In genomic region chr3:39284457-39284881, GRCh38 we compare ENCODE assay signal across 17 cellular contexts. TPM values are rescaled to one million over a fixed set of nuclear protein-coding genes. Genes with fewer than 3 reads are reported as not detected.
A peak's percentile ranks its signal among the peaks of the same experiment; 100 is the strongest.
DNase-seq lines count a peak whose midpoint lies in the region; ATAC-seq and TF ChIP-seq lines count a peak whose summit lies in the region.
"Had no signal": no experiment of that assay in that cellular context is flagged by ENCODE, and none has a peak within 500 bp of the region (broad histone marks: within the 10 kb centered on the region; RNA-seq: fewer than 3 reads in every experiment).

No MANE protein-coding gene starts in this region.

- peak overlapping the region; percentile 37; the same call in 1 of the 2 replicates for H2AFZ ChIP-seq in SK-N-SH (ENCODE audit: low read depth)
- H2AFZ ChIP-seq in OCI-LY1 (ENCODE audit: low read length) = no peak overlapping the region

- no peaks in the 10 kb centered on the region for H3K36me3 ChIP-seq in SK-N-SH (replicated peaks in 1 of 2; ENCODE audit: control insufficient read depth in 1 of 2, insufficient read depth in 2 of 2, low read length in 1 of 2)
- H3K36me3 ChIP-seq in OCI-LY1 (ENCODE audit: insufficient read depth, low read length) = no peaks in the 10 kb centered on the region
- no peaks in the 10 kb centered on the region for H3K36me3 ChIP-seq in neutrophil
- no peaks in the 10 kb centered on the region for H3K36me3 ChIP-seq in HAP-1 (replicated peaks)
- H3K36me3 ChIP-seq: esophagus muscularis mucosa, transverse colon had no signal

- no peak overlapping the region for H3K4me3 ChIP-seq in SK-N-SH (ENCODE audit: low read depth in 2 of 2, low read length in 1 of 2)
- no peak overlapping the region for H3K4me3 ChIP-seq in OCI-LY1 (ENCODE audit: low read depth, low read length, poor library complexity, severe bottlenecking)
- no peak overlapping the region for H3K4me3 ChIP-seq in astrocyte of the spinal cord (ENCODE audit: low read depth, low read length)
- no peak overlapping the region for H3K4me3 ChIP-seq in neutrophil (ENCODE audit: low read depth in 1 of 2, low read length in 1 of 2)
- no peak overlapping the region for H3K4me3 ChIP-seq in HAP-1
- H3K4me3 ChIP-seq: esophagus muscularis mucosa, lung, transverse colon had no signal

- H3K9me3 ChIP-seq in SK-N-SH (no peaks in the 10 kb centered on the region), OCI-LY1 (ENCODE audit: low read length) (no peaks in the 10 kb centered on the region), neutrophil (no peaks in the 10 kb centered on the region), HAP-1 (no peaks in the 10 kb centered on the region)
- H3K9me3 ChIP-seq: esophagus muscularis mucosa, transverse colon had no signal

- H3K79me2 ChIP-seq in SK-N-SH (ENCODE audit: insufficient read depth) = no peaks in the 10 kb centered on the region
- H3K79me2 ChIP-seq in OCI-LY1 (ENCODE audit: insufficient read depth, low read length) = no peaks in the 10 kb centered on the region

- TF ChIP-seq EP300 in SK-N-SH (IDR thresholded peaks at IDR 0.05; ENCODE audit: borderline replicate concordance in 1 of 2, low read depth in 1 of 2, low read length in 1 of 2) = no peak

- H3K4me2 ChIP-seq in SK-N-SH (no peak overlapping the region), OCI-LY1 (ENCODE audit: low read length) (peak overlapping the region; percentile 36; the same call in 1 of the 2 replicates)

- no peaks in the 10 kb centered on the region for H3K4me1 ChIP-seq in SK-N-SH (ENCODE audit: control insufficient read depth in 1 of 2, insufficient read depth in 2 of 2, low read depth in 1 of 2, low read length in 1 of 2)
- H3K4me1 ChIP-seq in OCI-LY1 (ENCODE audit: insufficient read depth, low read length, severe bottlenecking) = peaks cover 23% of the 10 kb centered on the region
- H3K4me1 ChIP-seq in neutrophil (ENCODE audit: control insufficient read depth in 1 of 2, insufficient read depth in 1 of 2, low read depth in 1 of 2, low read length in 1 of 2) = peaks cover 56% of the 10 kb centered on the region in 2 experiments
- no peaks in the 10 kb centered on the region for H3K4me1 ChIP-seq in HAP-1
- H3K4me1 ChIP-seq: transverse colon had no signal

- H4K20me1 ChIP-seq in SK-N-SH (ENCODE audit: insufficient read depth) = no peaks in the 10 kb centered on the region
- no peaks in the 10 kb centered on the region for H4K20me1 ChIP-seq in OCI-LY1 (ENCODE audit: insufficient read depth, low read length)

- H3F3A ChIP-seq in SK-N-SH (replicated peaks; ENCODE audit: insufficient read depth) (no peaks in the 10 kb centered on the region), OCI-LY1 (ENCODE audit: insufficient read depth, low read length) (no peaks in the 10 kb centered on the region)

- CTCF ChIA-PET in SK-N-SH (lab: Yijun Ruan, JAX) = interaction anchor here (2.4 to 12.9 kb wide), 2 partner anchors 93 to 157 kb away, joined by 13 to 510 read pairs; partner anchors contain the start of gene XIRP1

- ATAC-seq in SK-N-SH treated with all-trans-retinoic acid at 6 μM for 48 hours = no peak

- WGBS in SK-N-SH (ENCODE audit: low lambda C conversion rate) = 77% methylated on average over 5 of the region's 5 CpGs

- H3K9ac ChIP-seq in SK-N-SH = no peak overlapping the region
- no peak overlapping the region for H3K9ac ChIP-seq in OCI-LY1 (ENCODE audit: low read length)

- no peaks in the 10 kb centered on the region for H3K9me2 ChIP-seq in SK-N-SH
- H3K9me2 ChIP-seq in OCI-LY1 (ENCODE audit: low read depth, low read length) = no peaks in the 10 kb centered on the region

- H3K27me3 ChIP-seq in SK-N-SH (ENCODE audit: insufficient read depth) = no peaks in the 10 kb centered on the region
- H3K27me3 ChIP-seq in OCI-LY1 (ENCODE audit: insufficient read depth, low read length) = no peaks in the 10 kb centered on the region
- no peaks in the 10 kb centered on the region for H3K27me3 ChIP-seq in neutrophil
- H3K27me3 ChIP-seq in HAP-1 (ENCODE audit: low read depth) = peaks cover 12% of the 10 kb centered on the region
- H3K27me3 ChIP-seq: esophagus muscularis mucosa, transverse colon had no signal

- no peak overlapping the region for H3K27ac ChIP-seq in SK-N-SH (ENCODE audit: low read depth in 2 of 2, low read length in 1 of 2)
- H3K27ac ChIP-seq in OCI-LY1 (ENCODE audit: low read depth, low read length, poor library complexity, severe bottlenecking) = no peak overlapping the region
- peak overlapping the region; percentile 53 for H3K27ac ChIP-seq in neutrophil
- H3K27ac ChIP-seq: 22Rv1, esophagus muscularis mucosa, skin epidermis, transverse colon had no signal

- POLR2A ChIA-PET in SK-N-SH (lab: Yijun Ruan, JAX) = no interaction called here

- no peak for TF ChIP-seq RAD21 in SK-N-SH (IDR thresholded peaks at IDR 0.05; ENCODE audit: low read length)

- no peak for TF ChIP-seq CTCF in SK-N-SH (IDR thresholded peaks at IDR 0.05)
- no peak for TF ChIP-seq CTCF in OCI-LY1 (IDR thresholded peaks at IDR 0.05; ENCODE audit: low read length)
- no peak for TF ChIP-seq CTCF in astrocyte of the spinal cord (IDR thresholded peaks at IDR 0.05; ENCODE audit: low read depth, low read length)
- TF ChIP-seq CTCF in neutrophil (IDR thresholded peaks at IDR 0.05) = no peak

- in situ Hi-C loops in astrocyte of the spinal cord (cut with HindIII; ENCODE audit: low sequenced_read_pairs) = loop anchor here (25.0 kb wide), 1 partner anchor 172 kb away; the partner anchor contains the start of genes GORASP1 and TTC21A
- in situ Hi-C loops in HAP-1 (cut with MboI; ENCODE audit: low sequenced_read_pairs) = loop anchor here (25.0 kb wide), 1 partner anchor 172 kb away; the partner anchor contains the start of genes GORASP1 and TTC21A

- DNase-seq in SK-N-SH = no peak
- DNase-seq in astrocyte of the spinal cord (ENCODE audit: low read depth, low spot score) = peak; percentile 18
- DNase-seq in amygdala (lab: John Stamatoyannopoulos, UW) = no peak
- DNase-seq in HAP-1 (ENCODE audit: low spot score in 2 of 2) = no peak
- no peak for DNase-seq in GM03348 (ENCODE audit: low spot score)
- DNase-seq: activated CD4-positive, CD25-positive, alpha-beta regulatory T cell; NCI-H1436 treated with DMSO at 0.1 percent for 48 hours; NCI-H510A treated with DMSO at 0.1 percent for 48 hours; Right ventricle myocardium superior; transverse colon had no signal

TF ChIP-seq in SK-N-SH, 30 proteins besides CTCF, POLR2A, EP300 and RAD21 (continues in another document):
- no peak for TF ChIP-seq TAF1 (IDR thresholded peaks at IDR 0.05; ENCODE audit: borderline replicate concordance, low read depth, low read length)
- TF ChIP-seq REST (IDR thresholded peaks at IDR 0.05; ENCODE audit: low read depth, low read length) = no peak

TF ChIP-seq in SK-N-SH treated with all-trans-retinoic acid at 6 μM for 48 hours, 23 proteins besides CTCF, POLR2A, EP300 and RAD21:
- TF ChIP-seq ESRRG (CRISPR knock-in tag; IDR thresholded peaks at IDR 0.05) = no peak
- TF ChIP-seq, protein P1, sequence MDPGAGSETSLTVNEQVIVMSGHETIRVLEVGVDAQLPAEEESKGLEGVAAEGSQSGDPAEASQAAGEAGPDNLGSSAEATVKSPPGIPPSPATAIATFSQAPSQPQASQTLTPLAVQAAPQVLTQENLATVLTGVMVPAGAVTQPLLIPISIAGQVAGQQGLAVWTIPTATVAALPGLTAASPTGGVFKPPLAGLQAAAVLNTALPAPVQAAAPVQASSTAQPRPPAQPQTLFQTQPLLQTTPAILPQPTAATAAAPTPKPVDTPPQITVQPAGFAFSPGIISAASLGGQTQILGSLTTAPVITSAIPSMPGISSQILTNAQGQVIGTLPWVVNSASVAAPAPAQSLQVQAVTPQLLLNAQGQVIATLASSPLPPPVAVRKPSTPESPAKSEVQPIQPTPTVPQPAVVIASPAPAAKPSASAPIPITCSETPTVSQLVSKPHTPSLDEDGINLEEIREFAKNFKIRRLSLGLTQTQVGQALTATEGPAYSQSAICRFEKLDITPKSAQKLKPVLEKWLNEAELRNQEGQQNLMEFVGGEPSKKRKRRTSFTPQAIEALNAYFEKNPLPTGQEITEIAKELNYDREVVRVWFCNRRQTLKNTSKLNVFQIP (CRISPR knock-in tag; IDR thresholded peaks at IDR 0.05; ENCODE audit: borderline replicate concordance, low read depth) = no peak
- TF ChIP-seq TCF4 (CRISPR knock-in tag; IDR thresholded peaks at IDR 0.05; ENCODE audit: borderline replicate concordance) = no peak
- no peak for TF ChIP-seq CSDC2 (CRISPR knock-in tag; IDR thresholded peaks at IDR 0.05)
- TF ChIP-seq ZNF8 (CRISPR knock-in tag; IDR thresholded peaks at IDR 0.05) = no peak
- TF ChIP-seq ZNF70 (CRISPR knock-in tag; IDR thresholded peaks at IDR 0.05) = no peak
- no peak for TF ChIP-seq BACH2 (CRISPR knock-in tag; IDR thresholded peaks at IDR 0.05; ENCODE audit: borderline replicate concordance)
- no peak for TF ChIP-seq ZNF565 (CRISPR knock-in tag; conservative IDR thresholded peaks at IDR 0.05; ENCODE audit: low read depth)
- TF ChIP-seq, protein P2, sequence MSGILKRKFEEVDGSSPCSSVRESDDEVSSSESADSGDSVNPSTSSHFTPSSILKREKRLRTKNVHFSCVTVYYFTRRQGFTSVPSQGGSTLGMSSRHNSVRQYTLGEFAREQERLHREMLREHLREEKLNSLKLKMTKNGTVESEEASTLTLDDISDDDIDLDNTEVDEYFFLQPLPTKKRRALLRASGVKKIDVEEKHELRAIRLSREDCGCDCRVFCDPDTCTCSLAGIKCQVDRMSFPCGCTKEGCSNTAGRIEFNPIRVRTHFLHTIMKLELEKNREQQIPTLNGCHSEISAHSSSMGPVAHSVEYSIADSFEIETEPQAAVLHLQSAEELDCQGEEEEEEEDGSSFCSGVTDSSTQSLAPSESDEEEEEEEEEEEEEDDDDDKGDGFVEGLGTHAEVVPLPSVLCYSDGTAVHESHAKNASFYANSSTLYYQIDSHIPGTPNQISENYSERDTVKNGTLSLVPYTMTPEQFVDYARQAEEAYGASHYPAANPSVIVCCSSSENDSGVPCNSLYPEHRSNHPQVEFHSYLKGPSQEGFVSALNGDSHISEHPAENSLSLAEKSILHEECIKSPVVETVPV (CRISPR knock-in tag; IDR thresholded peaks at IDR 0.05) = no peak
TF ChIP-seq in SK-N-SH treated with all-trans-retinoic acid at 6 μM for 48 hours: peak in this region for 0.

RNA-seq across cellular contexts. Expression of gene CX3CR1, which starts 4.6 kb away (rescaled TPM):
- not detected in 2 replicates for polyA plus RNA-seq in SK-N-SH (2012; rRNA removed)
- 0.01 TPM in 1 of 2 replicates, not detected in the other for polyA plus RNA-seq in SK-N-SH (2012; cell fraction: cytosol; rRNA removed)
- 0.02 TPM in 1 of 2 replicates, not detected in the other for polyA plus RNA-seq in SK-N-SH (2012; cell fraction: nucleus; rRNA removed)

RNA-seq across cellular contexts. Expression of gene CCR8, which starts 45.0 kb away (rescaled TPM):
- polyA plus RNA-seq in SK-N-SH (2012; rRNA removed) = not detected in 2 replicates
- not detected in 2 replicates for polyA plus RNA-seq in SK-N-SH (2012; cell fraction: cytosol; rRNA removed)
- polyA plus RNA-seq in SK-N-SH (2012; cell fraction: nucleus; rRNA removed) = not detected in 2 replicates
